Comparison of ENCODE assay signal across 1 cellular context in the genomic region with DNA sequence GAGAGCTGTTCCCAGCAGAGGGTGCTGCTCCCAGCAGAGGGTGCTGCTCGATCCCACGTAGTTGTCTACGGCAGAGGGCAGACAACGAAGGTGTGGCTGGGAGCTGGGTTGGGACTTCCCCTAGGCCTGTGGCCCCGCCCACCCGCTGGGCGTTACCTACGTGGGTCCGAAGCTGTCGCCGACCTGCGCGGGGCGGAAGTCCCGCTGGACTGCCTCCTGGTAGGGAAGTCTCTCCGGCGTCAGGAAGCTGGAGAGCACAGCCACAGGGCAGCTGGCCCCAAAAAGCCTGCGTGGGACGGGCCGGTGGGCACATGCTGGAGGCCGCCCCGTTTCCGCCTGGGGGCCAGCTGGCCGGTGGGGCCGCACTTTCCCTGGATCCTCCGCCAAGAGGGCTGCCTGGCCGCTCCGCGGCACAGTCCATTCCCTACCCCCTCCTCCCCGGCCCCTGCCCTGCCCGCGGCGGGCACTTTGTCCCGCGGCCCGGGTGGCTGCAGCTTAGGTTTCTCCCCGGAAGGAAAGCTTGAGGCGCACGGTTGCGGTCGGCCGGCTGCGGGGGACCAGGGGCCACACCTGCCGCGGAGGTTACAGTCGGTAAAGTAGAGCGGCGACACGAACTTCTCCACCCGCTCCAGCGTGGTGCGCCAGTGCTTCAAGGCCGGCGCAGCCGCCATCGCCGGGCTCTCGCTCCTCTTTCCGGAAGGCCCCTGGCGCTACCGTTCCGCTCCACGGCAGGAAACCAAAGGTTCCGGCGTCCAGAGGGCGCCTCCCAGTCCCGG.
TF ChIP-seq lines count a peak whose summit lies in the region.

A gene (minus strand): TSS at position 695 of the 776 bp plus-strand sequence. CDS start 24 bp downstream, at position 671.

TF ChIP-seq in HepG2, 621 proteins besides CTCF, POLR2A, EP300 and RAD21 (continued from another document and continues in another):
- TF ChIP-seq, protein P1, sequence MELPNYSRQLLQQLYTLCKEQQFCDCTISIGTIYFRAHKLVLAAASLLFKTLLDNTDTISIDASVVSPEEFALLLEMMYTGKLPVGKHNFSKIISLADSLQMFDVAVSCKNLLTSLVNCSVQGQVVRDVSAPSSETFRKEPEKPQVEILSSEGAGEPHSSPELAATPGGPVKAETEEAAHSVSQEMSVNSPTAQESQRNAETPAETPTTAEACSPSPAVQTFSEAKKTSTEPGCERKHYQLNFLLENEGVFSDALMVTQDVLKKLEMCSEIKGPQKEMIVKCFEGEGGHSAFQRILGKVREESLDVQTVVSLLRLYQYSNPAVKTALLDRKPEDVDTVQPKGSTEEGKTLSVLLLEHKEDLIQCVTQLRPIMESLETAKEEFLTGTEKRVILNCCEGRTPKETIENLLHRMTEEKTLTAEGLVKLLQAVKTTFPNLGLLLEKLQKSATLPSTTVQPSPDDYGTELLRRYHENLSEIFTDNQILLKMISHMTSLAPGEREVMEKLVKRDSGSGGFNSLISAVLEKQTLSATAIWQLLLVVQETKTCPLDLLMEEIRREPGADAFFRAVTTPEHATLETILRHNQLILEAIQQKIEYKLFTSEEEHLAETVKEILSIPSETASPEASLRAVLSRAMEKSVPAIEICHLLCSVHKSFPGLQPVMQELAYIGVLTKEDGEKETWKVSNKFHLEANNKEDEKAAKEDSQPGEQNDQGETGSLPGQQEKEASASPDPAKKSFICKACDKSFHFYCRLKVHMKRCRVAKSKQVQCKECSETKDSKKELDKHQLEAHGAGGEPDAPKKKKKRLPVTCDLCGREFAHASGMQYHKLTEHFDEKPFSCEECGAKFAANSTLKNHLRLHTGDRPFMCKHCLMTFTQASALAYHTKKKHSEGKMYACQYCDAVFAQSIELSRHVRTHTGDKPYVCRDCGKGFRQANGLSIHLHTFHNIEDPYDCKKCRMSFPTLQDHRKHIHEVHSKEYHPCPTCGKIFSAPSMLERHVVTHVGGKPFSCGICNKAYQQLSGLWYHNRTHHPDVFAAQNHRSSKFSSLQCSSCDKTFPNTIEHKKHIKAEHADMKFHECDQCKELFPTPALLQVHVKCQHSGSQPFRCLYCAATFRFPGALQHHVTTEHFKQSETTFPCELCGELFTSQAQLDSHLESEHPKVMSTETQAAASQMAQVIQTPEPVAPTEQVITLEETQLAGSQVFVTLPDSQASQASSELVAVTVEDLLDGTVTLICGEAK (IDR thresholded peaks at IDR 0.05) = peak; percentile 89
- TF ChIP-seq, protein P1 (CRISPR knock-in tag; IDR thresholded peaks at IDR 0.05) = peak; percentile 39; the same call in 1 of the 2 replicates
- TF ChIP-seq ZNF33B (CRISPR knock-in tag; IDR thresholded peaks at IDR 0.05) (peak; percentile 35; the same call in 1 of the 2 replicates), ZNF232 (CRISPR knock-in tag; IDR thresholded peaks at IDR 0.05; ENCODE audit: borderline replicate concordance) (no peak), ZNF383 (CRISPR knock-in tag; IDR thresholded peaks at IDR 0.05; ENCODE audit: borderline replicate concordance) (0 out of 2 replicates have a peak, but pooled peaks have one; percentile 81), JUND (CRISPR knock-in tag; IDR thresholded peaks at IDR 0.05) (no peak), MEIS2 (CRISPR knock-in tag; IDR thresholded peaks at IDR 0.05) (peak; percentile 86), MXI1 (IDR thresholded peaks at IDR 0.05; ENCODE audit: borderline replicate concordance, low read depth, low read length) (peak; percentile 90; the same call in 2 of the 3 replicates), SRY (CRISPR knock-in tag; IDR thresholded peaks at IDR 0.05) (peak; percentile 88; the same call in 1 of the 2 replicates), ZNF337 (CRISPR knock-in tag; IDR thresholded peaks at IDR 0.05; ENCODE audit: borderline replicate concordance, low read depth) (peak; percentile 83), ZMAT3 (CRISPR knock-in tag; conservative IDR thresholded peaks at IDR 0.05) (no peak; the same call in 1 of the 2 replicates), TAF1 (CRISPR knock-in tag; IDR thresholded peaks at IDR 0.05) (peak; percentile 98), NR3C1 (CRISPR knock-in tag; IDR thresholded peaks at IDR 0.05) (no peak), ZNF3 (CRISPR knock-in tag; IDR thresholded peaks at IDR 0.05) (0 out of 2 replicates have a peak, but pooled peaks have one; percentile 31), SP5 (CRISPR knock-in tag; IDR thresholded peaks at IDR 0.05; ENCODE audit: borderline replicate concordance, low read depth) (peak; percentile 71; the same call in 1 of the 2 replicates), MIXL1 (CRISPR knock-in tag; IDR thresholded peaks at IDR 0.05) (peak; percentile 74), ZBTB7B (CRISPR knock-in tag; IDR thresholded peaks at IDR 0.05) (peak; percentile 61; the same call in 1 of the 2 replicates), ZNF10 (CRISPR knock-in tag; IDR thresholded peaks at IDR 0.05; ENCODE audit: borderline replicate concordance, low read depth) (no peak), TOPORS (CRISPR knock-in tag; IDR thresholded peaks at IDR 0.05) (peak; percentile 70; the same call in 1 of the 2 replicates), RFX5 (IDR thresholded peaks at IDR 0.05; ENCODE audit: low read depth, low read length) (peak; percentile 24; the same call in 1 of the 2 replicates), SP4 (CRISPR knock-in tag; IDR thresholded peaks at IDR 0.05) (peak; percentile 73), REL (CRISPR knock-in tag; conservative IDR thresholded peaks at IDR 0.05) (peak; percentile 31; the same call in 1 of the 2 replicates), ZNF331 (CRISPR knock-in tag; IDR thresholded peaks at IDR 0.05) (peak; percentile 78), NCOR1 (IDR thresholded peaks at IDR 0.05; ENCODE audit: borderline replicate concordance, low read length) (no peak), FOXJ3 (CRISPR knock-in tag; IDR thresholded peaks at IDR 0.05; ENCODE audit: borderline replicate concordance) (peak; percentile 47), PAF1 (CRISPR knock-in tag; IDR thresholded peaks at IDR 0.05) (no peak), PITX1 (CRISPR knock-in tag; IDR thresholded peaks at IDR 0.05) (peak; percentile 53; the same call in 1 of the 2 replicates), TOE1 (CRISPR knock-in tag; IDR thresholded peaks at IDR 0.05) (no peak; the same call in 1 of the 2 replicates)
- TF ChIP-seq, protein P2, sequence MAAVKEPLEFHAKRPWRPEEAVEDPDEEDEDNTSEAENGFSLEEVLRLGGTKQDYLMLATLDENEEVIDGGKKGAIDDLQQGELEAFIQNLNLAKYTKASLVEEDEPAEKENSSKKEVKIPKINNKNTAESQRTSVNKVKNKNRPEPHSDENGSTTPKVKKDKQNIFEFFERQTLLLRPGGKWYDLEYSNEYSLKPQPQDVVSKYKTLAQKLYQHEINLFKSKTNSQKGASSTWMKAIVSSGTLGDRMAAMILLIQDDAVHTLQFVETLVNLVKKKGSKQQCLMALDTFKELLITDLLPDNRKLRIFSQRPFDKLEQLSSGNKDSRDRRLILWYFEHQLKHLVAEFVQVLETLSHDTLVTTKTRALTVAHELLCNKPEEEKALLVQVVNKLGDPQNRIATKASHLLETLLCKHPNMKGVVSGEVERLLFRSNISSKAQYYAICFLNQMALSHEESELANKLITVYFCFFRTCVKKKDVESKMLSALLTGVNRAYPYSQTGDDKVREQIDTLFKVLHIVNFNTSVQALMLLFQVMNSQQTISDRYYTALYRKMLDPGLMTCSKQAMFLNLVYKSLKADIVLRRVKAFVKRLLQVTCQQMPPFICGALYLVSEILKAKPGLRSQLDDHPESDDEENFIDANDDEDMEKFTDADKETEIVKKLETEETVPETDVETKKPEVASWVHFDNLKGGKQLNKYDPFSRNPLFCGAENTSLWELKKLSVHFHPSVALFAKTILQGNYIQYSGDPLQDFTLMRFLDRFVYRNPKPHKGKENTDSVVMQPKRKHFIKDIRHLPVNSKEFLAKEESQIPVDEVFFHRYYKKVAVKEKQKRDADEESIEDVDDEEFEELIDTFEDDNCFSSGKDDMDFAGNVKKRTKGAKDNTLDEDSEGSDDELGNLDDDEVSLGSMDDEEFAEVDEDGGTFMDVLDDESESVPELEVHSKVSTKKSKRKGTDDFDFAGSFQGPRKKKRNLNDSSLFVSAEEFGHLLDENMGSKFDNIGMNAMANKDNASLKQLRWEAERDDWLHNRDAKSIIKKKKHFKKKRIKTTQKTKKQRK (IDR thresholded peaks at IDR 0.05; ENCODE audit: low read length) = no peak
- TF ChIP-seq, protein P3, sequence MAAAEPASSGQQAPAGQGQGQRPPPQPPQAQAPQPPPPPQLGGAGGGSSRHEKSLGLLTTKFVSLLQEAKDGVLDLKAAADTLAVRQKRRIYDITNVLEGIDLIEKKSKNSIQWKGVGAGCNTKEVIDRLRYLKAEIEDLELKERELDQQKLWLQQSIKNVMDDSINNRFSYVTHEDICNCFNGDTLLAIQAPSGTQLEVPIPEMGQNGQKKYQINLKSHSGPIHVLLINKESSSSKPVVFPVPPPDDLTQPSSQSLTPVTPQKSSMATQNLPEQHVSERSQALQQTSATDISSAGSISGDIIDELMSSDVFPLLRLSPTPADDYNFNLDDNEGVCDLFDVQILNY (CRISPR knock-in tag; conservative IDR thresholded peaks at IDR 0.05) = 0 out of 2 replicates have a peak, but pooled peaks have one; percentile 15
- TF ChIP-seq, protein P4, sequence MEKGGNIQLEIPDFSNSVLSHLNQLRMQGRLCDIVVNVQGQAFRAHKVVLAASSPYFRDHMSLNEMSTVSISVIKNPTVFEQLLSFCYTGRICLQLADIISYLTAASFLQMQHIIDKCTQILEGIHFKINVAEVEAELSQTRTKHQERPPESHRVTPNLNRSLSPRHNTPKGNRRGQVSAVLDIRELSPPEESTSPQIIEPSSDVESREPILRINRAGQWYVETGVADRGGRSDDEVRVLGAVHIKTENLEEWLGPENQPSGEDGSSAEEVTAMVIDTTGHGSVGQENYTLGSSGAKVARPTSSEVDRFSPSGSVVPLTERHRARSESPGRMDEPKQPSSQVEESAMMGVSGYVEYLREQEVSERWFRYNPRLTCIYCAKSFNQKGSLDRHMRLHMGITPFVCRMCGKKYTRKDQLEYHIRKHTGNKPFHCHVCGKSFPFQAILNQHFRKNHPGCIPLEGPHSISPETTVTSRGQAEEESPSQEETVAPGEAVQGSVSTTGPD (CRISPR knock-in tag; IDR thresholded peaks at IDR 0.05) = no peak
- TF ChIP-seq, protein P5, sequence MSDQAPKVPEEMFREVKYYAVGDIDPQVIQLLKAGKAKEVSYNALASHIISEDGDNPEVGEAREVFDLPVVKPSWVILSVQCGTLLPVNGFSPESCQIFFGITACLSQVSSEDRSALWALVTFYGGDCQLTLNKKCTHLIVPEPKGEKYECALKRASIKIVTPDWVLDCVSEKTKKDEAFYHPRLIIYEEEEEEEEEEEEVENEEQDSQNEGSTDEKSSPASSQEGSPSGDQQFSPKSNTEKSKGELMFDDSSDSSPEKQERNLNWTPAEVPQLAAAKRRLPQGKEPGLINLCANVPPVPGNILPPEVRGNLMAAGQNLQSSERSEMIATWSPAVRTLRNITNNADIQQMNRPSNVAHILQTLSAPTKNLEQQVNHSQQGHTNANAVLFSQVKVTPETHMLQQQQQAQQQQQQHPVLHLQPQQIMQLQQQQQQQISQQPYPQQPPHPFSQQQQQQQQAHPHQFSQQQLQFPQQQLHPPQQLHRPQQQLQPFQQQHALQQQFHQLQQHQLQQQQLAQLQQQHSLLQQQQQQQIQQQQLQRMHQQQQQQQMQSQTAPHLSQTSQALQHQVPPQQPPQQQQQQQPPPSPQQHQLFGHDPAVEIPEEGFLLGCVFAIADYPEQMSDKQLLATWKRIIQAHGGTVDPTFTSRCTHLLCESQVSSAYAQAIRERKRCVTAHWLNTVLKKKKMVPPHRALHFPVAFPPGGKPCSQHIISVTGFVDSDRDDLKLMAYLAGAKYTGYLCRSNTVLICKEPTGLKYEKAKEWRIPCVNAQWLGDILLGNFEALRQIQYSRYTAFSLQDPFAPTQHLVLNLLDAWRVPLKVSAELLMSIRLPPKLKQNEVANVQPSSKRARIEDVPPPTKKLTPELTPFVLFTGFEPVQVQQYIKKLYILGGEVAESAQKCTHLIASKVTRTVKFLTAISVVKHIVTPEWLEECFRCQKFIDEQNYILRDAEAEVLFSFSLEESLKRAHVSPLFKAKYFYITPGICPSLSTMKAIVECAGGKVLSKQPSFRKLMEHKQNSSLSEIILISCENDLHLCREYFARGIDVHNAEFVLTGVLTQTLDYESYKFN (CRISPR knock-in tag; conservative IDR thresholded peaks at IDR 0.05) = no peak; the same call in none of the 2 replicates
- TF ChIP-seq, protein P6, sequence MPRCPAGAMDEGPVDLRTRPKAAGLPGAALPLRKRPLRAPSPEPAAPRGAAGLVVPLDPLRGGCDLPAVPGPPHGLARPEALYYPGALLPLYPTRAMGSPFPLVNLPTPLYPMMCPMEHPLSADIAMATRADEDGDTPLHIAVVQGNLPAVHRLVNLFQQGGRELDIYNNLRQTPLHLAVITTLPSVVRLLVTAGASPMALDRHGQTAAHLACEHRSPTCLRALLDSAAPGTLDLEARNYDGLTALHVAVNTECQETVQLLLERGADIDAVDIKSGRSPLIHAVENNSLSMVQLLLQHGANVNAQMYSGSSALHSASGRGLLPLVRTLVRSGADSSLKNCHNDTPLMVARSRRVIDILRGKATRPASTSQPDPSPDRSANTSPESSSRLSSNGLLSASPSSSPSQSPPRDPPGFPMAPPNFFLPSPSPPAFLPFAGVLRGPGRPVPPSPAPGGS (CRISPR knock-in tag; IDR thresholded peaks at IDR 0.05) = peak; percentile 94
- TF ChIP-seq, protein P7, sequence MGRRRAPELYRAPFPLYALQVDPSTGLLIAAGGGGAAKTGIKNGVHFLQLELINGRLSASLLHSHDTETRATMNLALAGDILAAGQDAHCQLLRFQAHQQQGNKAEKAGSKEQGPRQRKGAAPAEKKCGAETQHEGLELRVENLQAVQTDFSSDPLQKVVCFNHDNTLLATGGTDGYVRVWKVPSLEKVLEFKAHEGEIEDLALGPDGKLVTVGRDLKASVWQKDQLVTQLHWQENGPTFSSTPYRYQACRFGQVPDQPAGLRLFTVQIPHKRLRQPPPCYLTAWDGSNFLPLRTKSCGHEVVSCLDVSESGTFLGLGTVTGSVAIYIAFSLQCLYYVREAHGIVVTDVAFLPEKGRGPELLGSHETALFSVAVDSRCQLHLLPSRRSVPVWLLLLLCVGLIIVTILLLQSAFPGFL (CRISPR knock-in tag; IDR thresholded peaks at IDR 0.05) = peak; percentile 83; the same call in 1 of the 2 replicates
